In genomic region chr9:8297047-8297446, GRCh38 we compare ENCODE assay signal across 8 cellular contexts.
"Had no signal": no experiment of that assay in that cellular context is flagged by ENCODE, and none has a peak within 500 bp of the region (broad histone marks: within the 10 kb centered on the region; RNA-seq: fewer than 3 reads in every experiment).

No MANE protein-coding gene starts in this region.

- DNase-seq: GM23248, GOT3, H7, H9, HCEC 1CT, HFFc6 had no signal

- ATAC-seq: GM23338, HCT116 had no signal
